ENCODE assay signal across 21 cellular contexts in the genomic region with DNA sequence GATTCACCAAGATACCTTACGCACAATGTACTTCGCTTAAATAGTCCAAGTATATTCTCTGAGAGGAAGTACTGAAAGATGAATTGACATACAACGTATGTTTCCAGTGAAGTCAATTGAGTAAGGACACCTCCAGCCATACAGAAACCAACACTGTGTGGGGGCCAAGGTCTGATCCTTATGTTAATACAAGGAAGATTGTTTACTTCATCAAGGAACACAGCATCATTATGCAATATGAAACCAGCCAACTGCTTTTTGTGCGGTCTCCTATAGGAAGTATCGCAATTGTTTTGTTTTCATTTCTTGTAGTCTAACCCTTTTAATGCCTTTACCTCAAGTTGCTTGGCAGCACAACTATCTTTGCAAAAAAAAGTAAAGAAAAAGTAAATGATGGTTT. TPM values are rescaled to one million over a fixed set of nuclear protein-coding genes. Genes with fewer than 3 reads are reported as not detected.
"Had no signal": no experiment of that assay in that cellular context is flagged by ENCODE, and none has a peak within 500 bp of the region (broad histone marks: within the 10 kb centered on the region; RNA-seq: fewer than 3 reads in every experiment).

No MANE protein-coding gene starts in this region.

- H2AFZ ChIP-seq: neural progenitor cell had no signal

- H3K4me3 ChIP-seq: body of pancreas, esophagus squamous epithelium, neural progenitor cell, ovary, sigmoid colon, tibial nerve, vagina had no signal

- H3K4me1 ChIP-seq: body of pancreas, esophagus squamous epithelium, neural progenitor cell, sigmoid colon, tibial nerve, vagina had no signal

- H3K36me3 ChIP-seq: neural progenitor cell, ovary had no signal

- DNase-seq: activated CD4-positive, alpha-beta T cell treated with anti-CD3 and anti-CD28 coated beads, Interleukin-2, amount 10 ng/mL, durations not matched to agents 7 days and 5 days; activated CD4-positive, CD25-positive, alpha-beta regulatory T cell; activated CD8-positive, alpha-beta T cell treated with anti-CD3 and anti-CD28 coated beads, Interleukin-2, amount 10 ng/mL, durations not matched to agents 7 days and 5 days; activated naive CD4-positive, alpha-beta T cell treated with Interleukin-2 at 50 U/mL for 16 hours; activated naive CD8-positive, alpha-beta T cell treated with anti-CD3 and anti-CD28 coated beads, Interleukin-2, amount 10 ng/mL, durations not matched to agents 7 days and 5 days; activated T-cell treated with anti-CD3 and anti-CD28 coated beads, Interleukin-2, amount 50 U/mL, for 24 hours; body of pancreas; caudate nucleus; effector memory CD8-positive, alpha-beta T cell; esophagus squamous epithelium; immature natural killer cell; left ventricle myocardium superior; naive thymus-derived CD4-positive, alpha-beta T cell; ovary; sigmoid colon; stimulated activated naive CD4-positive, alpha-beta T cell treated with Interleukin-2 at 50 U/mL for 16 hours; substantia nigra; T-helper 9 cell had no signal

- H3K27ac ChIP-seq: body of pancreas, esophagus squamous epithelium, neural progenitor cell, ovary, sigmoid colon, tibial nerve, vagina had no signal

- H3K27me3 ChIP-seq: body of pancreas, esophagus squamous epithelium, neural progenitor cell, ovary, sigmoid colon, tibial nerve, vagina had no signal

- H3K4me2 ChIP-seq: neural progenitor cell had no signal

- H3K9me3 ChIP-seq: body of pancreas, esophagus squamous epithelium, ovary, sigmoid colon, tibial nerve, vagina had no signal

RNA-seq across cellular contexts. Expression of a gene that starts 28.2 kb away (rescaled TPM):
- total RNA-seq: activated CD4-positive, alpha-beta T cell treated with anti-CD3 and anti-CD28 coated beads, Interleukin-2, amount 10 ng/mL, durations not matched to agents 7 days and 5 days; activated CD8-positive, alpha-beta T cell treated with anti-CD3 and anti-CD28 coated beads, Interleukin-2, amount 10 ng/mL, durations not matched to agents 7 days and 5 days; activated naive CD8-positive, alpha-beta T cell treated with anti-CD3 and anti-CD28 coated beads, Interleukin-2, amount 10 ng/mL, durations not matched to agents 7 days and 5 days; esophagus squamous epithelium; left ventricle myocardium superior; vagina had no signal
